Comparison of ENCODE assay signal across 19 cellular contexts in genomic region chr4:7280906-7281305, GRCh38.
DNase-seq lines count a peak whose midpoint lies in the region; ATAC-seq and TF ChIP-seq lines count a peak whose summit lies in the region.
"Had no signal": no experiment of that assay in that cellular context is flagged by ENCODE, and none has a peak within 500 bp of the region (broad histone marks: within the 10 kb centered on the region; RNA-seq: fewer than 3 reads in every experiment).

No MANE protein-coding gene starts in this region.

- H3K27ac Mint-ChIP-seq in activated CD8-positive, alpha-beta T cell treated with anti-CD3 and anti-CD28 coated beads for 36 hours = no peak overlapping the region
- no peak overlapping the region for H3K27ac Mint-ChIP-seq in activated T-helper 2 cell treated with anti-CD3 and anti-CD28 coated beads, Interferon-gamma antibody, Interleukin-2, Interleukin-4, amounts not matched to agents 10 μg/mL and 5 μg/mL and 100 μg/mL, durations not matched to agents 14 hours and 24 hours and 36 hours
- H3K27ac Mint-ChIP-seq: activated CD4-positive, alpha-beta memory T cell treated with anti-CD3 and anti-CD28 coated beads for 36 hours; activated naive CD8-positive, alpha-beta T cell treated with anti-CD3 and anti-CD28 coated beads, Interleukin-2, amount 10 ng/mL, durations not matched to agents 7 days and 5 days had no signal

- H3K27me3 ChIP-seq in HCT116 (ENCODE audit: insufficient read depth, low read length) = peaks cover 21% of the 10 kb centered on the region; the same call in 1 of the 2 replicates
- no peaks in the 10 kb centered on the region for H3K27me3 ChIP-seq in RWPE2 (ENCODE audit: insufficient read depth, poor library complexity, severe bottlenecking)
- H3K27me3 ChIP-seq: BLaER1, pancreas had no signal

- H3K36me3 Mint-ChIP-seq in activated CD8-positive, alpha-beta T cell treated with anti-CD3 and anti-CD28 coated beads for 36 hours (ENCODE audit: low read depth) = no peaks in the 10 kb centered on the region
- H3K36me3 Mint-ChIP-seq in activated T-helper 2 cell treated with anti-CD3 and anti-CD28 coated beads, Interferon-gamma antibody, Interleukin-2, Interleukin-4, amounts not matched to agents 10 μg/mL and 5 μg/mL and 100 μg/mL, durations not matched to agents 14 hours and 24 hours and 36 hours (ENCODE audit: low read depth) = no peaks in the 10 kb centered on the region
- H3K36me3 Mint-ChIP-seq: activated CD4-positive, alpha-beta memory T cell treated with anti-CD3 and anti-CD28 coated beads for 36 hours; activated naive CD8-positive, alpha-beta T cell treated with anti-CD3 and anti-CD28 coated beads, Interleukin-2, amount 10 ng/mL, durations not matched to agents 7 days and 5 days had no signal

- H3K4me2 ChIP-seq in HCT116 (ENCODE audit: low read length) = no peak overlapping the region

- TF ChIP-seq RAD21 in HCT116 (IDR thresholded peaks at IDR 0.05; ENCODE audit: low read depth) = no peak

- H3K4me3 Mint-ChIP-seq in activated CD8-positive, alpha-beta T cell treated with anti-CD3 and anti-CD28 coated beads for 36 hours = no peak overlapping the region
- H3K4me3 Mint-ChIP-seq in activated T-helper 2 cell treated with anti-CD3 and anti-CD28 coated beads, Interferon-gamma antibody, Interleukin-2, Interleukin-4, amounts not matched to agents 10 μg/mL and 5 μg/mL and 100 μg/mL, durations not matched to agents 14 hours and 24 hours and 36 hours (ENCODE audit: low read depth) = no peak overlapping the region
- H3K4me3 Mint-ChIP-seq: activated CD4-positive, alpha-beta memory T cell treated with anti-CD3 and anti-CD28 coated beads for 36 hours; activated naive CD8-positive, alpha-beta T cell treated with anti-CD3 and anti-CD28 coated beads, Interleukin-2, amount 10 ng/mL, durations not matched to agents 7 days and 5 days; central memory CD8-positive, alpha-beta T cell had no signal

- POLR2A ChIA-PET in HCT116 (lab: Charles Lee) = no interaction called here
- POLR2A ChIA-PET in activated CD8-positive, alpha-beta T cell treated with anti-CD3 and anti-CD28 coated beads for 36 hours (lab: Charles Lee) = no interaction called here

- TF ChIP-seq CTCF in HCT116 (IDR thresholded peaks at IDR 0.05 in 2 of 3, conservative IDR thresholded peaks at IDR 0.05 in 1 of 3; ENCODE audit: borderline replicate concordance in 1 of 3, insufficient read depth in 1 of 3, low read depth in 2 of 3, low read length in 2 of 3) = no peak
- no peak for TF ChIP-seq CTCF in RWPE2 (IDR thresholded peaks at IDR 0.05; ENCODE audit: poor library complexity, severe bottlenecking)
- no peak for TF ChIP-seq CTCF in activated CD8-positive, alpha-beta T cell treated with anti-CD3 and anti-CD28 coated beads for 36 hours (IDR thresholded peaks at IDR 0.05)

- no peaks in the 10 kb centered on the region for H3K79me2 ChIP-seq in HCT116 (ENCODE audit: insufficient read depth, low read length)

- peaks cover 4% of the 10 kb centered on the region for H3K27me3 Mint-ChIP-seq in activated CD8-positive, alpha-beta T cell treated with anti-CD3 and anti-CD28 coated beads for 36 hours
- H3K27me3 Mint-ChIP-seq in activated T-helper 2 cell treated with anti-CD3 and anti-CD28 coated beads, Interferon-gamma antibody, Interleukin-2, Interleukin-4, amounts not matched to agents 10 μg/mL and 5 μg/mL and 100 μg/mL, durations not matched to agents 14 hours and 24 hours and 36 hours (ENCODE audit: low read depth) = no peaks in the 10 kb centered on the region

- H3K4me1 ChIP-seq in HCT116 (ENCODE audit: control insufficient read depth in 1 of 2, insufficient read depth in 2 of 2, low read length in 2 of 2) = peaks cover 0 to 6% of the 10 kb centered on the region in 2 experiments; a peak in 1 of 4 replicates
- H3K4me1 ChIP-seq in RWPE2 (ENCODE audit: insufficient read depth, poor library complexity, severe bottlenecking) = peaks cover 18% of the 10 kb centered on the region
- H3K4me1 ChIP-seq: pancreas had no signal

- no peak overlapping the region for H2AFZ ChIP-seq in HCT116 (ENCODE audit: low read depth, low read length, poor library complexity, severe bottlenecking)

- H3K4me3 ChIP-seq in HCT116 (replicated peaks in 1 of 2; ENCODE audit: low read depth in 1 of 2, low read length in 2 of 2) (no peak overlapping the region), RWPE2 (ENCODE audit: severe bottlenecking) (no peak overlapping the region)
- H3K4me3 ChIP-seq: BLaER1, K562, pancreas, tibial artery had no signal

- H3K9ac ChIP-seq in HCT116 (ENCODE audit: low read length) = no peak overlapping the region
- H3K9ac ChIP-seq: BLaER1 had no signal

- H3K27ac ChIP-seq in HCT116 (ENCODE audit: low read depth, low read length) (no peak overlapping the region), RWPE2 (ENCODE audit: poor library complexity, severe bottlenecking) (peak overlapping the region; percentile 17)
- H3K27ac ChIP-seq: BLaER1, pancreas, tibial artery had no signal

- no peak for TF ChIP-seq POLR2A in HCT116 (IDR thresholded peaks at IDR 0.05; ENCODE audit: borderline replicate concordance, extremely low read depth, insufficient read depth, insufficient read length)

- ATAC-seq in HCT116 (peak; percentile 27; the same call in 1 of the 2 replicates), RWPE2 (ENCODE audit: low read depth) (peak; percentile 72), GM19452 (IDR thresholded peaks at IDR 0.05; ENCODE audit: unreplicated experiment) (no peak)
- no peak for ATAC-seq in activated CD8-positive, alpha-beta T cell treated with anti-CD3 and anti-CD28 coated beads for 36 hours
- ATAC-seq: K562, pancreas had no signal

- no peaks in the 10 kb centered on the region for H3K9me2 ChIP-seq in HCT116 (ENCODE audit: insufficient read depth)

- H3K9me3 Mint-ChIP-seq in activated CD8-positive, alpha-beta T cell treated with anti-CD3 and anti-CD28 coated beads for 36 hours = no peaks in the 10 kb centered on the region
- H3K9me3 Mint-ChIP-seq in activated T-helper 2 cell treated with anti-CD3 and anti-CD28 coated beads, Interferon-gamma antibody, Interleukin-2, Interleukin-4, amounts not matched to agents 10 μg/mL and 5 μg/mL and 100 μg/mL, durations not matched to agents 14 hours and 24 hours and 36 hours = no peaks in the 10 kb centered on the region
- H3K9me3 Mint-ChIP-seq: activated CD4-positive, alpha-beta memory T cell treated with anti-CD3 and anti-CD28 coated beads for 36 hours; activated naive CD8-positive, alpha-beta T cell treated with anti-CD3 and anti-CD28 coated beads, Interleukin-2, amount 10 ng/mL, durations not matched to agents 7 days and 5 days; central memory CD8-positive, alpha-beta T cell had no signal

- H3K9me3 ChIP-seq in HCT116 (ENCODE audit: control insufficient read depth in 1 of 2, insufficient read depth in 1 of 2, low read depth in 1 of 2, low read length in 2 of 2) = no peaks in the 10 kb centered on the region
- H3K9me3 ChIP-seq in RWPE2 (ENCODE audit: severe bottlenecking) = no peaks in the 10 kb centered on the region
- H3K9me3 ChIP-seq: BLaER1, pancreas, tibial artery had no signal

- RAD21 ChIA-PET in HCT116 (lab: Charles Lee; ENCODE audit: low non-redundant PET in 1 of 2, low total read pairs in 2 of 2, uncharacterized antibody in 2 of 2, unreplicated experiment in 2 of 2) = no interaction called here

- H4K20me1 ChIP-seq in HCT116 (ENCODE audit: insufficient read depth) = no peaks in the 10 kb centered on the region
- H4K20me1 ChIP-seq: BLaER1 had no signal

- no peaks in the 10 kb centered on the region for H3K4me1 Mint-ChIP-seq in activated CD8-positive, alpha-beta T cell treated with anti-CD3 and anti-CD28 coated beads for 36 hours (ENCODE audit: low read depth)
- no peaks in the 10 kb centered on the region for H3K4me1 Mint-ChIP-seq in activated T-helper 2 cell treated with anti-CD3 and anti-CD28 coated beads, Interferon-gamma antibody, Interleukin-2, Interleukin-4, amounts not matched to agents 10 μg/mL and 5 μg/mL and 100 μg/mL, durations not matched to agents 14 hours and 24 hours and 36 hours (ENCODE audit: low read depth)
- H3K4me1 Mint-ChIP-seq: activated naive CD8-positive, alpha-beta T cell treated with anti-CD3 and anti-CD28 coated beads, Interleukin-2, amount 10 ng/mL, durations not matched to agents 7 days and 5 days; central memory CD8-positive, alpha-beta T cell had no signal

- H3K36me3 ChIP-seq in HCT116 (ENCODE audit: control insufficient read depth in 1 of 2, insufficient read depth in 2 of 2, low read length in 2 of 2) = no peaks in the 10 kb centered on the region
- H3K36me3 ChIP-seq in RWPE2 (ENCODE audit: low read depth) = no peaks in the 10 kb centered on the region
- H3K36me3 ChIP-seq: BLaER1, pancreas, tibial artery had no signal

- intact Hi-C loops in HCT116 (cut with micrococcal nuclease) = no loop called here
- intact Hi-C loops in activated CD8-positive, alpha-beta T cell treated with anti-CD3 and anti-CD28 coated beads for 36 hours (cut with micrococcal nuclease) = no loop called here
- intact Hi-C loops in activated T-helper 2 cell treated with anti-CD3 and anti-CD28 coated beads, Interferon-gamma antibody, Interleukin-2, Interleukin-4, amounts not matched to agents 10 μg/mL and 5 μg/mL and 100 μg/mL, durations not matched to agents 14 hours and 24 hours and 36 hours (cut with micrococcal nuclease) = no loop called here

- DNase-seq in COLO829 (ENCODE audit: low spot score) = peak; percentile 13
- DNase-seq in HCT116 (ENCODE audit: low read depth, low spot score) = no peak
- DNase-seq in RWPE2 (ENCODE audit: low spot score) = no peak
- DNase-seq in foreskin melanocyte = peak; percentile 90
- DNase-seq in activated CD8-positive, alpha-beta T cell treated with anti-CD3 and anti-CD28 coated beads for 36 hours = no peak
- no peak for DNase-seq in activated T-helper 2 cell treated with anti-CD3 and anti-CD28 coated beads, Interferon-gamma antibody, Interleukin-2, Interleukin-4, amounts not matched to agents 10 μg/mL and 5 μg/mL and 100 μg/mL, durations not matched to agents 14 hours and 24 hours and 36 hours (ENCODE audit: low spot score)
- no peak for DNase-seq in NOMO-1 (lab: John Stamatoyannopoulos, UW; ENCODE audit: unreplicated experiment in 2 of 2)
- DNase-seq: activated CD4-positive, alpha-beta memory T cell treated with anti-CD3 and anti-CD28 coated beads for 36 hours; activated naive CD8-positive, alpha-beta T cell treated with anti-CD3 and anti-CD28 coated beads, Interleukin-2, amount 10 ng/mL, durations not matched to agents 7 days and 5 days; activated T-cell treated with anti-CD3 and anti-CD28 coated beads, Interleukin-2, amount 50 U/mL, for 48 hours; effector memory CD4-positive, alpha-beta T cell; NCI-H1048; pancreas; small intestine; tibial artery had no signal

- CTCF ChIA-PET in HCT116 (lab: Charles Lee) = interaction anchor here (1.5 kb wide), 1 partner anchor 15 kb away, joined by 4 read pairs; no protein-coding TSS in a partner anchor
- CTCF ChIA-PET in activated CD8-positive, alpha-beta T cell treated with anti-CD3 and anti-CD28 coated beads for 36 hours (lab: Charles Lee) = no interaction called here

- no TSS peak for BruUV-seq in HCT116 (replicated peaks; lab: Mats Ljungman, UMichigan)

TF ChIP-seq in HCT116, 20 proteins besides CTCF, POLR2A, EP300 and RAD21 (continues in another document):
- no peak for TF ChIP-seq ZFX (IDR thresholded peaks at IDR 0.05)

Comparison
In these comparisons a context has a peak if more than half of its experiments do, and no peak if none do; other contexts are left out.
1. DNase-seq: peak in COLO829 (single experiment) and foreskin melanocyte (single experiment); none in HCT116 (single experiment), RWPE2 (single experiment), activated CD8-positive, alpha-beta T cell treated with anti-CD3 and anti-CD28 coated beads for 36 hours (single experiment), activated T-helper 2 cell treated with anti-CD3 and anti-CD28 coated beads, Interferon-gamma antibody, Interleukin-2, Interleukin-4, amounts not matched to agents 10 μg/mL and 5 μg/mL and 100 μg/mL, durations not matched to agents 14 hours and 24 hours and 36 hours (single experiment) and NOMO-1 (0 of 2).
2. ATAC-seq: peak in HCT116 (single experiment) and RWPE2 (single experiment); none in GM19452 (single experiment) and activated CD8-positive, alpha-beta T cell treated with anti-CD3 and anti-CD28 coated beads for 36 hours (single experiment).